In the genomic region with DNA sequence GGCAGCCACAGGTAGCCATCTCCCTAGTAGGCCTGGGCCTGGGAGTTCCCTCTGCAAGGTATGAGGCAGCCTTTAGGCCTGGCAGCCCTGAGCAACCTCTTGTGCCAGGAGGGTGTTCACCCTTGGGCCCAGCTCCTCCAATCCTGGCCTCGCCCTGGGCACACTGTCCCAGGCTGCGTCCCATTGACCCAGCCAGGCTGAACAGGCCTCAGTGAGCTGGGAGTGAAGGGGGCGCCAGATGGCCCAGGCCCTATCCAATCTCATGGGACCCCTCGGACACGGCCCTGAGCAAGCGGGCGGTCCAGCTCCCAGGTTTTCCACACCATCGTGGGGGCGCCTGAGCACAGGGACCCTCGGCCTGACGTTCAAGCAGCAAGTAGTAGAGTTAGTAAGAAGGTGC, we compare ENCODE assay signal across 25 cellular contexts. TPM values are rescaled to one million over a fixed set of nuclear protein-coding genes. Genes with fewer than 3 reads are reported as not detected.
DNase-seq lines count a peak whose midpoint lies in the region; ATAC-seq, FAIRE-seq and TF ChIP-seq lines count a peak whose summit lies in the region.
"Had no signal": no experiment of that assay in that cellular context is flagged by ENCODE, and none has a peak within 500 bp of the region (broad histone marks: within the 10 kb centered on the region; RNA-seq: fewer than 3 reads in every experiment).

No MANE protein-coding gene starts in this region.

- FAIRE-seq in bronchial epithelial cell (lab: Jason Lieb, UNC): peak; percentile 7
- FAIRE-seq: D721Med, GM18507 had no signal

- H3K27me3 Mint-ChIP-seq in activated naive CD8-positive, alpha-beta T cell treated with anti-CD3 and anti-CD28 coated beads, Interleukin-2, amount 10 ng/mL, durations not matched to agents 7 days and 5 days: no peaks in the 10 kb centered on the region
- H3K27me3 Mint-ChIP-seq in activated naive CD8-positive, alpha-beta T cell treated with anti-CD3 and anti-CD28 coated beads for 36 hours: no peaks in the 10 kb centered on the region
- H3K27me3 Mint-ChIP-seq in endodermal cell (ENCODE audit: insufficient read depth): no peaks in the 10 kb centered on the region

- TF ChIP-seq CTCF in bronchial epithelial cell (IDR thresholded peaks at IDR 0.05; ENCODE audit: insufficient read depth, low read length, severe bottlenecking) (no peak), dorsolateral prefrontal cortex (IDR thresholded peaks at IDR 0.05 in 54 of 56, conservative IDR thresholded peaks at IDR 0.05 in 2 of 56; ENCODE audit: low read depth in 1 of 56, partially characterized antibody in 56 of 56) (no peak), endodermal cell (conservative IDR thresholded peaks at IDR 0.05) (no peak)

- H4K91ac ChIP-seq in neuronal stem cell (ENCODE audit: low read depth, low read length, poor library complexity): no peak overlapping the region

- no peak for ATAC-seq in activated naive CD8-positive, alpha-beta T cell treated with anti-CD3 and anti-CD28 coated beads, Interleukin-2, amount 10 ng/mL, durations not matched to agents 7 days and 5 days (ENCODE audit: low read depth)

- no peak overlapping the region for H2BK12ac ChIP-seq in neuronal stem cell (ENCODE audit: low read length)

- peaks cover 12% of the 10 kb centered on the region for H3K79me1 ChIP-seq in neuronal stem cell (ENCODE audit: low read depth, low read length)

- H2BK120ac ChIP-seq in neuronal stem cell (ENCODE audit: low read depth, low read length): no peak overlapping the region

- no peak overlapping the region for H2BK5ac ChIP-seq in neuronal stem cell (ENCODE audit: low read length)

- no peak overlapping the region for H2AFZ ChIP-seq in neuronal stem cell (ENCODE audit: low read length)
- H2AFZ ChIP-seq: GM23248, PC-9 had no signal

- no peak for DNase-seq in activated naive CD8-positive, alpha-beta T cell treated with anti-CD3 and anti-CD28 coated beads, Interleukin-2, amount 10 ng/mL, durations not matched to agents 7 days and 5 days
- no peak for DNase-seq in activated naive CD8-positive, alpha-beta T cell treated with anti-CD3 and anti-CD28 coated beads for 36 hours
- DNase-seq in bronchial epithelial cell (ENCODE audit: low read depth) (no peak), neuronal stem cell (ENCODE audit: low spot score) (no peak), NCI-H446 treated with DMSO at 0.1 percent for 48 hours (lab: John Stamatoyannopoulos, UW) (no peak), dorsolateral prefrontal cortex (no peak), endodermal cell (no peak), anterior cingulate cortex (lab: John Stamatoyannopoulos, UW) (no peak)
- DNase-seq: GM23248; H9; HFFc6; Karpas-422; MV-4-11; NCI-H1105; NCI-H2029; NCI-H446; NCI-H526; NCI-H82; NK-92 treated with Interleukin-12 subunit alpha and Interleukin-12 subunit beta, amount 100 ng/mL, for 24 hours; PC-9; Right ventricle myocardium superior had no signal

- H3K27ac Mint-ChIP-seq in activated naive CD8-positive, alpha-beta T cell treated with anti-CD3 and anti-CD28 coated beads, Interleukin-2, amount 10 ng/mL, durations not matched to agents 7 days and 5 days: peak overlapping the region; percentile 45
- no peak overlapping the region for H3K27ac Mint-ChIP-seq in activated naive CD8-positive, alpha-beta T cell treated with anti-CD3 and anti-CD28 coated beads for 36 hours
- H3K27ac Mint-ChIP-seq in endodermal cell: no peak overlapping the region
- H3K27ac Mint-ChIP-seq: HFFc6 had no signal

- no CpG with 5 or more reads among the region's 11 CpGs for WGBS in neuronal stem cell (ENCODE audit: extremely low coverage in 2 of 2, insufficient read length in 2 of 2, insufficient replicate concordance in 1 of 2), 2 donors
- 86 to 95% methylated on average over 9 to 11 of the region's 11 CpGs for WGBS in endodermal cell (ENCODE audit: insufficient coverage in 1 of 2, insufficient read length in 1 of 2), 2 experiments

- no peak overlapping the region for H2BK15ac ChIP-seq in neuronal stem cell (ENCODE audit: low read length)

- peak overlapping the region; percentile 71 for H3K14ac ChIP-seq in neuronal stem cell (ENCODE audit: low read length)

- H3K4me3 ChIP-seq in bronchial epithelial cell (ENCODE audit: low read depth, low read length) (no peak overlapping the region), neuronal stem cell (ENCODE audit: low read length in 2 of 2) (no peak overlapping the region), dorsolateral prefrontal cortex (no peak overlapping the region), endodermal cell (ENCODE audit: low read length) (no peak overlapping the region)
- H3K4me3 ChIP-seq: GM23248, PC-9, SJSA1 had no signal

- H4K8ac ChIP-seq in neuronal stem cell (ENCODE audit: low read depth, low read length): peak overlapping the region; percentile 43

- POLR2A ChIA-PET in activated naive CD8-positive, alpha-beta T cell treated with anti-CD3 and anti-CD28 coated beads, Interleukin-2, amount 10 ng/mL, durations not matched to agents 7 days and 5 days (lab: Charles Lee): no interaction called here

- H3K9me3 ChIP-seq in neuronal stem cell (replicated peaks in 1 of 2; ENCODE audit: control insufficient read depth in 2 of 2, insufficient read depth in 1 of 2, low read depth in 1 of 2, low read length in 2 of 2): no peaks in the 10 kb centered on the region
- no peaks in the 10 kb centered on the region for H3K9me3 ChIP-seq in endodermal cell (ENCODE audit: control insufficient read depth, low read length)
- H3K9me3 ChIP-seq: SJSA1 had no signal

- peak overlapping the region; percentile 55 for H3K23ac ChIP-seq in neuronal stem cell (ENCODE audit: low read depth, low read length, poor library complexity)

- intact Hi-C loops in dorsolateral prefrontal cortex (cut with DNase I): no loop called here

- no peak overlapping the region for H3K4me2 ChIP-seq in neuronal stem cell (ENCODE audit: insufficient read depth, low read length, poor library complexity, severe bottlenecking)
- H3K4me2 ChIP-seq: PC-9 had no signal

- peak overlapping the region; percentile 44 for H3K9ac ChIP-seq in neuronal stem cell (ENCODE audit: low read depth, low read length, poor library complexity)
- no peak overlapping the region for H3K9ac ChIP-seq in endodermal cell (ENCODE audit: extremely low read depth, low read length, poor library complexity, severe bottlenecking)
- H3K9ac ChIP-seq: GM23248 had no signal

- no peak overlapping the region for H3K4ac ChIP-seq in neuronal stem cell (ENCODE audit: low read length)

- no peaks in the 10 kb centered on the region for H3K4me1 Mint-ChIP-seq in activated naive CD8-positive, alpha-beta T cell treated with anti-CD3 and anti-CD28 coated beads, Interleukin-2, amount 10 ng/mL, durations not matched to agents 7 days and 5 days
- H3K4me1 Mint-ChIP-seq in activated naive CD8-positive, alpha-beta T cell treated with anti-CD3 and anti-CD28 coated beads for 36 hours: no peaks in the 10 kb centered on the region
- H3K4me1 Mint-ChIP-seq in endodermal cell: no peaks in the 10 kb centered on the region

- H3K4me1 ChIP-seq in neuronal stem cell (ENCODE audit: control insufficient read depth in 2 of 2, insufficient read depth in 1 of 2, low read depth in 1 of 2, low read length in 2 of 2): peaks cover 1 to 5% of the 10 kb centered on the region in 2 donors
- no peaks in the 10 kb centered on the region for H3K4me1 ChIP-seq in endodermal cell (ENCODE audit: control insufficient read depth, insufficient read depth, low read length)
- H3K4me1 ChIP-seq: SJSA1 had no signal

- peaks cover 4% of the 10 kb centered on the region for H3K36me3 Mint-ChIP-seq in activated naive CD8-positive, alpha-beta T cell treated with anti-CD3 and anti-CD28 coated beads, Interleukin-2, amount 10 ng/mL, durations not matched to agents 7 days and 5 days
- H3K36me3 Mint-ChIP-seq in activated naive CD8-positive, alpha-beta T cell treated with anti-CD3 and anti-CD28 coated beads for 36 hours: no peaks in the 10 kb centered on the region
- peaks cover 35% of the 10 kb centered on the region for H3K36me3 Mint-ChIP-seq in endodermal cell (ENCODE audit: low read depth)

- no peak overlapping the region for H3K18ac ChIP-seq in neuronal stem cell (ENCODE audit: low read length)

- H3K27me3 ChIP-seq in bronchial epithelial cell (ENCODE audit: control insufficient read depth, insufficient read depth, low read length) (no peaks in the 10 kb centered on the region), neuronal stem cell (ENCODE audit: control insufficient read depth in 3 of 3, insufficient read depth in 3 of 3, low read depth in 1 of 3, low read length in 3 of 3) (no peaks in the 10 kb centered on the region), dorsolateral prefrontal cortex (no peaks in the 10 kb centered on the region), endodermal cell (ENCODE audit: control insufficient read depth, insufficient read depth, low read length, poor library complexity, severe bottlenecking) (no peaks in the 10 kb centered on the region)
- H3K27me3 ChIP-seq: SJSA1 had no signal

- H3K9me3 Mint-ChIP-seq in activated naive CD8-positive, alpha-beta T cell treated with anti-CD3 and anti-CD28 coated beads, Interleukin-2, amount 10 ng/mL, durations not matched to agents 7 days and 5 days: no peaks in the 10 kb centered on the region
- H3K9me3 Mint-ChIP-seq in activated naive CD8-positive, alpha-beta T cell treated with anti-CD3 and anti-CD28 coated beads for 36 hours: no peaks in the 10 kb centered on the region
- H3K9me3 Mint-ChIP-seq in endodermal cell: no peaks in the 10 kb centered on the region
- H3K9me3 Mint-ChIP-seq: H9, HFFc6 had no signal

- no peak overlapping the region for H3K4me3 Mint-ChIP-seq in activated naive CD8-positive, alpha-beta T cell treated with anti-CD3 and anti-CD28 coated beads, Interleukin-2, amount 10 ng/mL, durations not matched to agents 7 days and 5 days
- H3K4me3 Mint-ChIP-seq in activated naive CD8-positive, alpha-beta T cell treated with anti-CD3 and anti-CD28 coated beads for 36 hours: no peak overlapping the region
- H3K4me3 Mint-ChIP-seq in endodermal cell: no peak overlapping the region
- H3K4me3 Mint-ChIP-seq: H9, HFFc6 had no signal

- no peak overlapping the region for H2AK5ac ChIP-seq in neuronal stem cell (ENCODE audit: low read depth, low read length)

- H3K36me3 ChIP-seq in bronchial epithelial cell (ENCODE audit: control insufficient read depth, insufficient read depth, low read length) (peaks cover 13% of the 10 kb centered on the region), neuronal stem cell (replicated peaks in 1 of 2; ENCODE audit: control insufficient read depth in 2 of 2, insufficient read depth in 2 of 2, low read length in 2 of 2) (peaks cover 33 to 75% of the 10 kb centered on the region in 2 donors), endodermal cell (ENCODE audit: control insufficient read depth, insufficient read depth, low read length) (peaks cover 29% of the 10 kb centered on the region)

- H3K27ac ChIP-seq in neuronal stem cell (replicated peaks; ENCODE audit: low read length) (no peak overlapping the region), dorsolateral prefrontal cortex (peak overlapping the region in 12 of 59 donors; percentile 4 to 54 (median 32)), endodermal cell (ENCODE audit: low read depth, low read length) (no peak overlapping the region)
- H3K27ac ChIP-seq: 22Rv1, GM23248, PC-9, SJSA1 had no signal

RNA-seq across cellular contexts. Expression of a gene that starts 14.5 kb away (rescaled TPM):
- total RNA-seq in activated naive CD8-positive, alpha-beta T cell treated with anti-CD3 and anti-CD28 coated beads, Interleukin-2, amount 10 ng/mL, durations not matched to agents 7 days and 5 days: 100 to 1,000 TPM in 1 of 2 experiments, 10 to 100 TPM in 1; 98.7 to 104 TPM
- total RNA-seq in activated naive CD8-positive, alpha-beta T cell treated with anti-CD3 and anti-CD28 coated beads for 36 hours: 10 to 100 TPM; 42.9 to 46.3 TPM
- total RNA-seq in bronchial epithelial cell (50.5 and 98.1 TPM in 2 replicates), dorsolateral prefrontal cortex (100 to 1,000 TPM; 128 to 337 (median 194) TPM), endodermal cell (10 to 100 TPM; 86.9 to 98.1 TPM)
- polyA plus RNA-seq in neuronal stem cell (2013, experiment 1 of 2): 36.6 TPM
- polyA plus RNA-seq in neuronal stem cell (2013, experiment 2 of 2): 33.2 TPM
- 82.3 TPM for polyA plus RNA-seq in endodermal cell (2013, experiment 1 of 2)
- polyA plus RNA-seq in endodermal cell (2013, experiment 2 of 2): 77.3 TPM

RNA-seq across cellular contexts. Expression of a gene that starts 22.8 kb away (rescaled TPM):
- 10 to 100 TPM; 62.1 to 66.0 TPM for total RNA-seq in activated naive CD8-positive, alpha-beta T cell treated with anti-CD3 and anti-CD28 coated beads, Interleukin-2, amount 10 ng/mL, durations not matched to agents 7 days and 5 days
- total RNA-seq in activated naive CD8-positive, alpha-beta T cell treated with anti-CD3 and anti-CD28 coated beads for 36 hours: 10 to 100 TPM; 26.2 to 29.0 TPM
- total RNA-seq in bronchial epithelial cell (12.6 and 25.0 TPM in 2 replicates), dorsolateral prefrontal cortex (10 to 100 TPM; 33.8 to 76.4 (median 47.9) TPM), endodermal cell (10 to 100 TPM; 41.4 to 41.5 TPM)
- polyA plus RNA-seq in neuronal stem cell (2013, experiment 1 of 2): 12.8 TPM
- polyA plus RNA-seq in neuronal stem cell (2013, experiment 2 of 2): 13.2 TPM
- polyA plus RNA-seq in endodermal cell (2013, experiment 1 of 2): 23.0 TPM
- 17.8 TPM for polyA plus RNA-seq in endodermal cell (2013, experiment 2 of 2)
